Comparison of ENCODE assay signal across 22 cellular contexts in genomic region chr3:59611649-59612431, GRCh38.
"Had no signal": no experiment of that assay in that cellular context is flagged by ENCODE, and none has a peak within 500 bp of the region (broad histone marks: within the 10 kb centered on the region; RNA-seq: fewer than 3 reads in every experiment).

No MANE protein-coding gene starts in this region.

- ATAC-seq: effector memory CD8-positive, alpha-beta T cell; heart left ventricle; psoas muscle; sciatic nerve had no signal

- H3K36me3 ChIP-seq: esophagus muscularis mucosa, heart left ventricle, stomach, thoracic aorta, transverse colon had no signal

- H2AFZ ChIP-seq: parathyroid adenoma had no signal

- H3K9me3 Mint-ChIP-seq: effector memory CD8-positive, alpha-beta T cell had no signal

- H3K27me3 Mint-ChIP-seq: dendritic cell treated with granulocyte-macrophage colony-stimulating factor and Interleukin-4, amounts not matched to agents 40 ng/mL and 50 ng/mL, for 4 days had no signal

- H3K27ac Mint-ChIP-seq: dendritic cell treated with granulocyte-macrophage colony-stimulating factor and Interleukin-4, amounts not matched to agents 40 ng/mL and 50 ng/mL, for 4 days; effector memory CD8-positive, alpha-beta T cell; naive B cell; nephron progenitor cell had no signal

- H3K4me1 Mint-ChIP-seq: naive B cell had no signal

- H3K4me3 ChIP-seq: esophagus muscularis mucosa, heart left ventricle, psoas muscle, skin epidermis, stomach, thoracic aorta, transverse colon had no signal

- FAIRE-seq: colon had no signal

- H3K27ac ChIP-seq: epithelial cell of prostate, esophagus muscularis mucosa, heart left ventricle, parathyroid adenoma, psoas muscle, skin epidermis, stomach, thoracic aorta, transverse colon had no signal

- H3K4me1 ChIP-seq: esophagus muscularis mucosa, parathyroid adenoma, psoas muscle, stomach, transverse colon had no signal

- DNase-seq: effector memory CD8-positive, alpha-beta T cell; foreskin fibroblast; heart left ventricle; hypothalamus; kidney glomerular epithelial cell; mesendoderm; naive B cell; nephron progenitor cell; psoas muscle; stimulated activated CD4-positive, alpha-beta T cell treated with anti-CD3 and anti-CD28 coated beads, Interleukin-12 subunit alpha, Interleukin-12 subunit beta, amount 100 ng/mL, for 4 hours; stimulated activated naive CD4-positive, alpha-beta T cell; stomach; substantia nigra; transverse colon had no signal

- H3K79me2 ChIP-seq: parathyroid adenoma had no signal

- H3K36me3 Mint-ChIP-seq: naive B cell had no signal

- H3K4me3 Mint-ChIP-seq: dendritic cell treated with granulocyte-macrophage colony-stimulating factor and Interleukin-4, amounts not matched to agents 40 ng/mL and 50 ng/mL, for 4 days; effector memory CD8-positive, alpha-beta T cell; naive B cell; nephron progenitor cell had no signal

- H3K9ac ChIP-seq: parathyroid adenoma had no signal

- H3K27me3 ChIP-seq: esophagus muscularis mucosa, heart left ventricle, stomach, transverse colon had no signal

- H3K9me3 ChIP-seq: psoas muscle, thoracic aorta, transverse colon had no signal
